In the genomic region with DNA sequence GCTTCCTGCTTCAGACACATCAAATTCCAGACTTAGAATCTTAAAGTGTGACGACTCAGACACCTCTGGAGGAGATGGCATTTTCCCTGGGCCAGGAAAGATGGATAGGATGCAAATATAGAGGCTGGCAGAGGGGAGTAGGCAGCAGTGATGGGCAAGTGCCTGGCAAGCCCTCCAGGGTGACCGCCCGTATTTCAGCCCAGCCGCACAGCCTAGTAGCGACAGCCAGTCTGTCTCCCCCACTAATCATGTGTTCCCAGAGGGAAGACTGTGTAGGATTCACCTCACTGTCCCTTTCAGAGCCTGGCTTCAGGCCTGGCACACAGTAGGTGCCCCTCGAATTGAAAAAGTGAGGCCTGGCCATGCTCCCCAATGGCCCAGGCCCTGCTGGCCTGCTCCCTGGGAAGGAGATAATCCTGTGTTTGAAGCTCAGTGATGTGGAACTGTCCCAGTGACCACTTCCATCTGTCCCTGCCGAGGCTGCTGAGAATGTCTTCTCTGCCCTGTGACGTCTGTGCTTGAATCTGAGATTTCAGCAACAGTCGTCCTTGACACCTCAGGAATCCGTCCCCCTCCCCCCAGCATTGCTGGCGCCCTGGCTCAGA, we compare ENCODE assay signal across 19 cellular contexts. TPM values are rescaled to one million over a fixed set of nuclear protein-coding genes. Genes with fewer than 3 reads are reported as not detected.
DNase-seq lines count a peak whose midpoint lies in the region; ATAC-seq and TF ChIP-seq lines count a peak whose summit lies in the region.
"Had no signal": no experiment of that assay in that cellular context is flagged by ENCODE, and none has a peak within 500 bp of the region (broad histone marks: within the 10 kb centered on the region; RNA-seq: fewer than 3 reads in every experiment).

No MANE protein-coding gene starts in this region.

- H3K9me3 Mint-ChIP-seq in natural killer cell treated with Interleukin-12 subunit alpha and Interleukin-12 subunit beta and Interleukin-15 and Interleukin-18, amount 100 ng/mL, for 72 hours, result no peaks in the 10 kb centered on the region
- H3K9me3 Mint-ChIP-seq in natural killer cell (no peaks in the 10 kb centered on the region), WTC11 (no peaks in the 10 kb centered on the region)
- no peaks in the 10 kb centered on the region for H3K9me3 Mint-ChIP-seq in naive thymus-derived CD8-positive, alpha-beta T cell
- H3K9me3 Mint-ChIP-seq: CD8-positive, alpha-beta T cell; HFFc6 had no signal

- no peaks in the 10 kb centered on the region for H3K27me3 Mint-ChIP-seq in natural killer cell treated with Interleukin-12 subunit alpha and Interleukin-12 subunit beta and Interleukin-15 and Interleukin-18, amount 100 ng/mL, for 72 hours
- H3K27me3 Mint-ChIP-seq in natural killer cell (ENCODE audit: low read depth in 2 of 2), result no peaks in the 10 kb centered on the region
- no peaks in the 10 kb centered on the region for H3K27me3 Mint-ChIP-seq in WTC11 (ENCODE audit: low read depth)
- no peaks in the 10 kb centered on the region for H3K27me3 Mint-ChIP-seq in naive thymus-derived CD8-positive, alpha-beta T cell

- CTCF ChIA-PET in WTC11 (lab: Charles Lee), result interaction anchor here (0.6 to 1.9 kb wide), 8 partner anchors 9 to 134 kb away, joined by 3 to 8 read pairs (median 4); no protein-coding TSS in a partner anchor

- H3K36me3 Mint-ChIP-seq in natural killer cell treated with Interleukin-12 subunit alpha and Interleukin-12 subunit beta and Interleukin-15 and Interleukin-18, amount 100 ng/mL, for 72 hours, result no peaks in the 10 kb centered on the region
- H3K36me3 Mint-ChIP-seq in natural killer cell, result no peaks in the 10 kb centered on the region
- peaks cover 53% of the 10 kb centered on the region for H3K36me3 Mint-ChIP-seq in WTC11
- H3K36me3 Mint-ChIP-seq in naive thymus-derived CD8-positive, alpha-beta T cell, result no peaks in the 10 kb centered on the region

- peaks cover 0 to 2% of the 10 kb centered on the region in 2 donors for H3K4me1 Mint-ChIP-seq in natural killer cell treated with Interleukin-12 subunit alpha and Interleukin-12 subunit beta and Interleukin-15 and Interleukin-18, amount 100 ng/mL, for 72 hours (ENCODE audit: low read depth in 2 of 2)
- H3K4me1 Mint-ChIP-seq in natural killer cell (peaks cover 5 to 6% of the 10 kb centered on the region in 2 donors), WTC11 (no peaks in the 10 kb centered on the region)
- peaks cover 0 to 3% (median 2%) of the 10 kb centered on the region in 4 donors for H3K4me1 Mint-ChIP-seq in naive thymus-derived CD8-positive, alpha-beta T cell

- peak; percentile 29 for DNase-seq in natural killer cell treated with Interleukin-12 subunit alpha and Interleukin-12 subunit beta and Interleukin-15 and Interleukin-18, amount 100 ng/mL, for 72 hours (ENCODE audit: low spot score)
- DNase-seq in natural killer cell (no peak), WTC11 (ENCODE audit: low spot score) (no peak), ureter (ENCODE audit: low spot score) (no peak), T-helper 1 cell (no peak)
- DNase-seq in naive thymus-derived CD8-positive, alpha-beta T cell, result no peak
- DNase-seq: BE2C; Calu3; CD8-positive, alpha-beta T cell; HFFc6; NCI-H1105; NCI-H2081; NCI-H2171 treated with DMSO at 0.1 percent for 48 hours; NCI-H446 treated with DMSO at 0.1 percent for 48 hours; NCI-H748 treated with DMSO at 0.1 percent for 48 hours; SIG-M5 had no signal

- intact Hi-C loops in natural killer cell (cut with micrococcal nuclease), result loop anchor here (2.0 to 5.0 kb wide), 2 partner anchors 193 to 475 kb away; no protein-coding TSS in a partner anchor

- no peak overlapping the region for H3K27ac Mint-ChIP-seq in natural killer cell treated with Interleukin-12 subunit alpha and Interleukin-12 subunit beta and Interleukin-15 and Interleukin-18, amount 100 ng/mL, for 72 hours
- H3K27ac Mint-ChIP-seq in natural killer cell (no peak overlapping the region), WTC11 (peak overlapping the region; percentile 63; the same call in 1 of the 2 replicates)
- peak overlapping the region in 1 of 10 donors; percentile 34 for H3K27ac Mint-ChIP-seq in naive thymus-derived CD8-positive, alpha-beta T cell
- H3K27ac Mint-ChIP-seq: CD8-positive, alpha-beta T cell; HFFc6 had no signal

- TF ChIP-seq CTCF in natural killer cell (IDR thresholded peaks at IDR 0.05) (no peak), WTC11 (IDR thresholded peaks at IDR 0.05) (no peak)

- POLR2A ChIA-PET in WTC11 (lab: Charles Lee), result no interaction called here
- POLR2A ChIA-PET in naive thymus-derived CD8-positive, alpha-beta T cell (lab: Charles Lee), result interaction anchor here (1.9 kb wide), 1 partner anchor 114 kb away, joined by 7 read pairs; no protein-coding TSS in a partner anchor

- ATAC-seq in natural killer cell treated with Interleukin-12 subunit alpha and Interleukin-12 subunit beta and Interleukin-15 and Interleukin-18, amount 100 ng/mL, for 72 hours, result no peak
- no peak for ATAC-seq in natural killer cell
- no peak for ATAC-seq in WTC11
- no peak for ATAC-seq in GM18907 (IDR thresholded peaks at IDR 0.05; ENCODE audit: unreplicated experiment)
- ATAC-seq in naive thymus-derived CD8-positive, alpha-beta T cell, result no peak
- ATAC-seq: CD8-positive, alpha-beta T cell; K562 had no signal

- H3K27ac ChIP-seq in cingulate gyrus (ENCODE audit: low read depth, low read length), result peak overlapping the region; percentile 41

- H3K4me3 Mint-ChIP-seq in natural killer cell treated with Interleukin-12 subunit alpha and Interleukin-12 subunit beta and Interleukin-15 and Interleukin-18, amount 100 ng/mL, for 72 hours, result no peak overlapping the region
- no peak overlapping the region for H3K4me3 Mint-ChIP-seq in natural killer cell
- H3K4me3 Mint-ChIP-seq in WTC11, result no peak overlapping the region
- H3K4me3 Mint-ChIP-seq in naive thymus-derived CD8-positive, alpha-beta T cell, result no peak overlapping the region
- H3K4me3 Mint-ChIP-seq: CD8-positive, alpha-beta T cell; HFFc6 had no signal

TF ChIP-seq in WTC11, 78 proteins besides CTCF, POLR2A, EP300 and RAD21:
- TF ChIP-seq GABPB1 (CRISPR knock-in tag; IDR thresholded peaks at IDR 0.05), result no peak
- TF ChIP-seq, protein P1, sequence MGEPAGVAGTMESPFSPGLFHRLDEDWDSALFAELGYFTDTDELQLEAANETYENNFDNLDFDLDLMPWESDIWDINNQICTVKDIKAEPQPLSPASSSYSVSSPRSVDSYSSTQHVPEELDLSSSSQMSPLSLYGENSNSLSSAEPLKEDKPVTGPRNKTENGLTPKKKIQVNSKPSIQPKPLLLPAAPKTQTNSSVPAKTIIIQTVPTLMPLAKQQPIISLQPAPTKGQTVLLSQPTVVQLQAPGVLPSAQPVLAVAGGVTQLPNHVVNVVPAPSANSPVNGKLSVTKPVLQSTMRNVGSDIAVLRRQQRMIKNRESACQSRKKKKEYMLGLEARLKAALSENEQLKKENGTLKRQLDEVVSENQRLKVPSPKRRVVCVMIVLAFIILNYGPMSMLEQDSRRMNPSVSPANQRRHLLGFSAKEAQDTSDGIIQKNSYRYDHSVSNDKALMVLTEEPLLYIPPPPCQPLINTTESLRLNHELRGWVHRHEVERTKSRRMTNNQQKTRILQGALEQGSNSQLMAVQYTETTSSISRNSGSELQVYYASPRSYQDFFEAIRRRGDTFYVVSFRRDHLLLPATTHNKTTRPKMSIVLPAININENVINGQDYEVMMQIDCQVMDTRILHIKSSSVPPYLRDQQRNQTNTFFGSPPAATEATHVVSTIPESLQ (CRISPR knock-in tag; IDR thresholded peaks at IDR 0.05), result no peak
- no peak for TF ChIP-seq KAT7 (CRISPR knock-in tag; IDR thresholded peaks at IDR 0.05; ENCODE audit: borderline replicate concordance)
- no peak for TF ChIP-seq ZNF512 (CRISPR knock-in tag; IDR thresholded peaks at IDR 0.05; ENCODE audit: borderline replicate concordance)
- TF ChIP-seq GRHL2 (CRISPR knock-in tag; IDR thresholded peaks at IDR 0.05; ENCODE audit: insufficient replicate concordance, severe bottlenecking), result no peak
- TF ChIP-seq ZNF671 (CRISPR knock-in tag; IDR thresholded peaks at IDR 0.05), result no peak
TF ChIP-seq in WTC11: peak in this region for 0.

RNA-seq across cellular contexts. Expression of gene MAGOH, which starts 41.3 kb away (rescaled TPM):
- total RNA-seq in natural killer cell treated with Interleukin-12 subunit alpha and Interleukin-12 subunit beta and Interleukin-15 and Interleukin-18, amount 100 ng/mL, for 72 hours, result 10 to 100 TPM; 62.6 to 65.4 TPM
- total RNA-seq in natural killer cell (10 to 100 TPM; 48.6 to 70.4 (median 69.2) TPM), WTC11 (2021) (57.8 to 58.4 TPM (median 57.9 TPM) in 3 replicates), ureter (36.0 TPM)
- 10 to 100 TPM; 54.1 to 61.1 TPM for total RNA-seq in naive thymus-derived CD8-positive, alpha-beta T cell
- polyA plus RNA-seq in naive thymus-derived CD8-positive, alpha-beta T cell, result 100 to 1,000 TPM in 2 of 3 donors, 10 to 100 TPM in 1; 99.7 to 116 (median 114) TPM

RNA-seq across cellular contexts. Expression of gene LRP8, which starts 48.2 kb away (rescaled TPM):
- total RNA-seq in natural killer cell treated with Interleukin-12 subunit alpha and Interleukin-12 subunit beta and Interleukin-15 and Interleukin-18, amount 100 ng/mL, for 72 hours, result 100 to 1,000 TPM in 1 of 2 donors, 10 to 100 TPM in 1; 87.8 to 194 TPM
- 10 to 100 TPM; 23.2 to 27.3 (median 24.9) TPM for total RNA-seq in natural killer cell
- 61.9 to 69.5 TPM (median 66.6 TPM) in 3 replicates for total RNA-seq in WTC11 (2021)
- 10 to 100 TPM; 11.4 to 11.7 TPM for total RNA-seq in naive thymus-derived CD8-positive, alpha-beta T cell
- 1 to 10 TPM in 2 of 3 donors, under 1 TPM in 1; 0.75 to 1.4 (median 1.3) TPM for polyA plus RNA-seq in naive thymus-derived CD8-positive, alpha-beta T cell
- total RNA-seq in ureter, result 11.3 TPM

RNA-seq across cellular contexts. Expression of gene CZIB, which starts 59.2 kb away (rescaled TPM):
- 10 to 100 TPM; 37.5 to 44.5 TPM for total RNA-seq in natural killer cell treated with Interleukin-12 subunit alpha and Interleukin-12 subunit beta and Interleukin-15 and Interleukin-18, amount 100 ng/mL, for 72 hours
- 10 to 100 TPM; 39.6 to 49.7 (median 40.5) TPM for total RNA-seq in natural killer cell
- total RNA-seq in WTC11 (2021), result 41.6 to 48.6 TPM (median 47.6 TPM) in 3 replicates
- 10 to 100 TPM; 89.9 to 95.6 TPM for total RNA-seq in naive thymus-derived CD8-positive, alpha-beta T cell
- 10 to 100 TPM; 61.2 to 66.5 (median 62.6) TPM for polyA plus RNA-seq in naive thymus-derived CD8-positive, alpha-beta T cell
- total RNA-seq in ureter, result 58.2 TPM
